Comparison of ENCODE assay signal across 38 cellular contexts in genomic region chr7:90648834-90649233, GRCh38. TPM values are rescaled to one million over a fixed set of nuclear protein-coding genes. Genes with fewer than 3 reads are reported as not detected.
"Had no signal": no experiment of that assay in that cellular context is flagged by ENCODE, and none has a peak within 500 bp of the region (broad histone marks: within the 10 kb centered on the region; RNA-seq: fewer than 3 reads in every experiment).

No MANE protein-coding gene starts in this region.

- H3K4me1 ChIP-seq: adrenal gland, body of pancreas, Peyer's patch, SJSA1 had no signal

- ATAC-seq: activated CD4-positive, alpha-beta T cell treated with anti-CD3 and anti-CD28 coated beads for 36 hours; activated CD4-positive, CD25-positive, alpha-beta regulatory T cell treated with anti-CD3 and anti-CD28 coated beads, Interleukin-2, amount 50 U/mL, for 24 hours; activated naive CD4-positive, alpha-beta T cell treated with anti-CD3 and anti-CD28 coated beads, Interleukin-2, amount 50 U/mL, for 72 hours; body of pancreas; PC-3; WTC11 had no signal

- H3K27me3 ChIP-seq: adrenal gland, body of pancreas, MG63, Peyer's patch, SJSA1 had no signal

- H3K27ac Mint-ChIP-seq: activated CD4-positive, alpha-beta memory T cell treated with anti-CD3 and anti-CD28 coated beads for 36 hours; activated CD4-positive, alpha-beta T cell treated with anti-CD3 and anti-CD28 coated beads for 36 hours; activated naive CD4-positive, alpha-beta T cell treated with anti-CD3 and anti-CD28 coated beads for 36 hours; activated naive CD4-positive, alpha-beta T cell treated with anti-CD3 and anti-CD28 coated beads, Interleukin-2, amount 50 U/mL, for 72 hours; activated T-helper 1 cell treated with anti-CD3 and anti-CD28 coated beads, Interleukin-12 subunit alpha, Interleukin-12 subunit beta, Interleukin-2, Interleukin-4 antibody, amounts not matched to agents 30 ng/mL and 10 ng/mL and 1 ng/mL, durations not matched to agents 14 hours and 24 hours and 36 hours; T-helper 1 cell treated with Interleukin-12 subunit alpha and Interleukin-12 subunit beta and Interleukin-4 antibody, amounts not matched to agents 30 μg/mL and 1 μg/mL, for 36 hours; T-helper 2 cell treated with Interferon-gamma antibody and Interleukin-4, amounts not matched to agents 5 μg/mL and 100 μg/mL, for 36 hours; WTC11 had no signal

- H3K27ac ChIP-seq: adrenal gland, body of pancreas, Peyer's patch, SJSA1 had no signal

- H3K9ac ChIP-seq: SK-N-SH had no signal

- H3K9me3 Mint-ChIP-seq: activated T-helper 1 cell treated with anti-CD3 and anti-CD28 coated beads, Interleukin-12 subunit alpha, Interleukin-12 subunit beta, Interleukin-2, Interleukin-4 antibody, amounts not matched to agents 30 ng/mL and 10 ng/mL and 1 ng/mL, durations not matched to agents 14 hours and 24 hours and 36 hours; T-helper 1 cell treated with Interleukin-12 subunit alpha and Interleukin-12 subunit beta and Interleukin-4 antibody, amounts not matched to agents 30 μg/mL and 1 μg/mL, for 36 hours had no signal

- H3K36me3 ChIP-seq: adrenal gland, MG63, Peyer's patch, SJSA1 had no signal

- H3K4me3 ChIP-seq: adrenal gland, body of pancreas, MG63, Peyer's patch, SJSA1 had no signal

- FAIRE-seq: bronchial epithelial cell, TTC549 had no signal

- H3K4me3 Mint-ChIP-seq: activated CD4-positive, alpha-beta memory T cell treated with anti-CD3 and anti-CD28 coated beads for 36 hours; activated CD4-positive, alpha-beta T cell treated with anti-CD3 and anti-CD28 coated beads for 36 hours; activated naive CD4-positive, alpha-beta T cell treated with anti-CD3 and anti-CD28 coated beads for 36 hours; activated T-cell treated with anti-CD3 and anti-CD28 coated beads, Interleukin-2, amount 50 U/mL, for 4 hours; activated T-helper 1 cell treated with anti-CD3 and anti-CD28 coated beads, Interleukin-12 subunit alpha, Interleukin-12 subunit beta, Interleukin-2, Interleukin-4 antibody, amounts not matched to agents 30 ng/mL and 10 ng/mL and 1 ng/mL, durations not matched to agents 14 hours and 24 hours and 36 hours; T-helper 1 cell treated with Interleukin-12 subunit alpha and Interleukin-12 subunit beta and Interleukin-4 antibody, amounts not matched to agents 30 μg/mL and 1 μg/mL, for 36 hours; T-helper 2 cell treated with Interferon-gamma antibody and Interleukin-4, amounts not matched to agents 5 μg/mL and 100 μg/mL, for 36 hours; WTC11 had no signal

- DNase-seq: activated CD4-positive, alpha-beta memory T cell treated with anti-CD3 and anti-CD28 coated beads for 36 hours; activated CD4-positive, alpha-beta T cell treated with anti-CD3 and anti-CD28 coated beads for 36 hours; activated CD4-positive, alpha-beta T cell treated with anti-CD3 and anti-CD28 coated beads, Interleukin-2, amount 50 U/mL, for 1 hour; activated CD8-positive, alpha-beta memory T cell treated with anti-CD3 and anti-CD28 coated beads, Interleukin-2, amount 50 U/mL, for 4 hours; activated gamma-delta T cell treated with Interleukin-2 at 50 U/mL for 16 hours; activated naive CD4-positive, alpha-beta T cell treated with anti-CD3 and anti-CD28 coated beads for 36 hours; activated T-cell treated with anti-CD3 and anti-CD28 coated beads for 4 hours; activated T-cell treated with anti-CD3 and anti-CD28 coated beads, Interleukin-2, amount 50 U/mL, for 4 hours; adrenal gland; body of pancreas; caudate nucleus; Karpas-422; KBM-7; MG63; MV-4-11; NCI-H1092; NCI-H1436 treated with DMSO at 0.1 percent for 48 hours; NCI-H1694 treated with DMSO at 0.1 percent for 48 hours; NCI-H2029; NCI-H2171; NCI-H510A; NCI-H526; NCI-H748 treated with DMSO at 0.1 percent for 48 hours; NK-92 treated with Interleukin-12 subunit alpha and Interleukin-12 subunit beta, amount 100 ng/mL, for 24 hours; PC-3; Peyer's patch; RPMI8226; SHP77 treated with DMSO at 0.1 percent for 48 hours; SK-N-SH had no signal

- H3K36me3 Mint-ChIP-seq: activated CD4-positive, alpha-beta memory T cell treated with anti-CD3 and anti-CD28 coated beads for 36 hours; activated naive CD4-positive, alpha-beta T cell treated with anti-CD3 and anti-CD28 coated beads, Interleukin-2, amount 50 U/mL, for 72 hours had no signal

- H3K9me3 ChIP-seq: adrenal gland, body of pancreas, MG63, Peyer's patch, SJSA1 had no signal

- H3K27me3 Mint-ChIP-seq: activated CD4-positive, alpha-beta memory T cell treated with anti-CD3 and anti-CD28 coated beads for 36 hours; activated CD4-positive, alpha-beta T cell treated with anti-CD3 and anti-CD28 coated beads for 36 hours had no signal

- H3K4me1 Mint-ChIP-seq: activated CD4-positive, alpha-beta T cell treated with anti-CD3 and anti-CD28 coated beads for 36 hours had no signal

RNA-seq across cellular contexts. Expression of gene CDK14, which starts 52.7 kb away (rescaled TPM):
- total RNA-seq: activated CD4-positive, alpha-beta memory T cell treated with anti-CD3 and anti-CD28 coated beads for 36 hours had no signal
